ENCODE assay signal across 8 cellular contexts in the genomic region with DNA sequence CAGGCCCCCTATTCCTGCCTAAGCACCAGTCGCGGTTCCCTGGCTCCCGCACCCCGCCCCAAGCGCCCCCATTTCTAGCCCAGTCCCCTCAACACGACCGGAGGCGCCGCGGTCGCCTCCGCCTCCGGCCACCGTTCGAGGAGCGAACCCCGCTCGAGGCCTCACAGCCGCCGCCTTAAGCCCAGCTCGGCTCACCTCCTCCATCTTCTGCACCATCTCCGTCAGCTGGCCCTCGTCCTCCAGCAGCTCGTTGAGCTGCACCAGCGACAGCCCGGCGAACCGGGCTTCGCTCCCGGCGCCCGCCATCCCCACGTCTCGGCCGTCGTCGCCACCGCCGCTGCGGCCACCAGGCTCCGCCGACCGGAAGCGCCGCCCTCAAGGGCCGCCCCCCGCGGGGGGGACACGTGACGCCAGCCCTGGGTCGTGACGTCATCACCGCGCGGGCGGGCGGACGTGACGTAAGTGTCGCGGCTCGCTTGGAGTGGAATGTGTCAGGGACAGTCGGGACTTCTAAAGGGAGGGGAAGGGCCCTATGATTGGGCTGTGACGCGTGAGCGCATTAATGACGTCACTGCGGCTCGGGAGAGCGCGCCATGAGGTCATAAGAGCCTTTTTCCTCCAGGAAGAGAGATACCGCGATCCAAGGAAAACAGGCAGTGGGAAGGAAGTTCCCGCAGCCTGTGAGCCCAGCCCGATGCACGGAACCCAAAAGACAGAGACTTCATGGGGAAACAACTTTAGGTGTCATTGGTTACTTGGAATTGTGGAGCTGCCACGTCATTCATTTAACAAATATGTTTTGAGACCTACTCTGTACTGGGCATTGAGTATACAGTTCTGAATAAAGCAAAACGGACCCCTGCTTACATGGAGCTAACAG. TPM values are rescaled to one million over a fixed set of nuclear protein-coding genes. Genes with fewer than 3 reads are reported as not detected.
A peak's percentile ranks its signal among the peaks of the same experiment; 100 is the strongest.
DNase-seq lines count a peak whose midpoint lies in the region; ATAC-seq and TF ChIP-seq lines count a peak whose summit lies in the region.

A gene with protein sequence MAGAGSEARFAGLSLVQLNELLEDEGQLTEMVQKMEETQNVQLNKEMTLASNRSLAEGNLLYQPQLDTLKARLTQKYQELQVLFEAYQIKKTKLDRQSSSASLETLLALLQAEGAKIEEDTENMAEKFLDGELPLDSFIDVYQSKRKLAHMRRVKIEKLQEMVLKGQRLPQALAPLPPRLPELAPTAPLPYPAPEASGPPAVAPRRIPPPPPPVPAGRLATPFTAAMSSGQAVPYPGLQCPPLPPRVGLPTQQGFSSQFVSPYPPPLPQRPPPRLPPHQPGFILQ (minus strand): TSS at position 368 of the 880 bp plus-strand sequence. CDS start 62 bp downstream, at position 306.

- DNase-seq in 8988T (peak; percentile 78), SHP77 treated with DMSO at 0.1 percent for 48 hours (lab: John Stamatoyannopoulos, UW) (peak; percentile 56), foreskin keratinocyte (peak; percentile 58 to 72)
- DNase-seq in activated naive CD4-positive, alpha-beta T cell (lab: John Stamatoyannopoulos, UW) = peak; percentile 62 to 79 (median 77)

- H3K27me3 ChIP-seq in HUES48 (ENCODE audit: control insufficient read depth, insufficient read depth, low read length) (peaks cover 11% of the 10 kb centered on the region), foreskin keratinocyte (no peaks in the 10 kb centered on the region), neuron (ENCODE audit: insufficient read depth, low read length) (no peaks in the 10 kb centered on the region), stomach smooth muscle (ENCODE audit: control insufficient read depth in 1 of 2, insufficient read depth in 2 of 2, low read length in 2 of 2) (no peaks in the 10 kb centered on the region)

- H3K4me3 ChIP-seq in HUES48 (ENCODE audit: low read depth, low read length) (peak within 1 kb of the TSS; percentile 74), neuron (ENCODE audit: low read length) (peak within 1 kb of the TSS; percentile 100), stomach smooth muscle (ENCODE audit: low read length in 2 of 2) (peak within 1 kb of the TSS; percentile 74 to 90)

- ATAC-seq in GM18502 (IDR thresholded peaks at IDR 0.05; ENCODE audit: poor library complexity, unreplicated experiment) (peak; percentile 68), foreskin keratinocyte (peak; percentile 42)

- H3K27ac ChIP-seq in HUES48 (ENCODE audit: low read depth, low read length) = no peak within 1 kb of the TSS
- H3K27ac ChIP-seq in foreskin keratinocyte = peak within 1 kb of the TSS; percentile 99
- peak within 1 kb of the TSS; percentile 70 for H3K27ac ChIP-seq in stomach smooth muscle (ENCODE audit: low read length)

- peaks cover 37% of the 10 kb centered on the region for H3K4me1 ChIP-seq in HUES48 (ENCODE audit: control insufficient read depth, insufficient read depth, low read length)
- peaks cover 36% of the 10 kb centered on the region for H3K4me1 ChIP-seq in foreskin keratinocyte
- peaks cover 48% of the 10 kb centered on the region for H3K4me1 ChIP-seq in neuron (ENCODE audit: insufficient read depth, low read length)
- H3K4me1 ChIP-seq in stomach smooth muscle (ENCODE audit: control insufficient read depth, insufficient read depth, low read length) = peaks cover 27% of the 10 kb centered on the region

- H3K36me3 ChIP-seq in HUES48 (ENCODE audit: control insufficient read depth, insufficient read depth, low read length) = no peaks in the 10 kb centered on the region
- no peaks in the 10 kb centered on the region for H3K36me3 ChIP-seq in neuron (ENCODE audit: insufficient read depth, low read length)
- H3K36me3 ChIP-seq in stomach smooth muscle (ENCODE audit: control insufficient read depth in 2 of 2, insufficient read depth in 2 of 2, low read length in 2 of 2) = no peaks in the 10 kb centered on the region

- H2AFZ ChIP-seq in neuron (ENCODE audit: low read depth, low read length) = peak within 1 kb of the TSS; percentile 64

- H3K9ac ChIP-seq in HUES48 (ENCODE audit: low read depth, low read length) (peak within 1 kb of the TSS; percentile 67), stomach smooth muscle (ENCODE audit: low read length in 2 of 2) (peak within 1 kb of the TSS; percentile 93 to 95)

- TF ChIP-seq CTCF in foreskin keratinocyte (conservative IDR thresholded peaks at IDR 0.05) = peak; percentile 38

- H3K9me3 ChIP-seq in HUES48 (ENCODE audit: control insufficient read depth, insufficient read depth, low read length) = no peaks in the 10 kb centered on the region
- no peaks in the 10 kb centered on the region for H3K9me3 ChIP-seq in neuron (ENCODE audit: low read length)
- H3K9me3 ChIP-seq in stomach smooth muscle (ENCODE audit: control insufficient read depth in 2 of 2, low read length in 2 of 2) = no peaks in the 10 kb centered on the region

RNA-seq across cellular contexts. Expression of the gene that starts here (rescaled TPM):
- 49.3 and 59.0 TPM in 2 replicates for total RNA-seq in foreskin keratinocyte
- polyA plus RNA-seq in foreskin keratinocyte = 47.0 and 56.0 TPM in 2 replicates
